ENCODE assay signal across 26 cellular contexts in genomic region chr14:60807247-60807646, GRCh38.
"Had no signal": no experiment of that assay in that cellular context is flagged by ENCODE, and none has a peak within 500 bp of the region (broad histone marks: within the 10 kb centered on the region; RNA-seq: fewer than 3 reads in every experiment).

No MANE protein-coding gene starts in this region.

- DNase-seq: activated B cell treated with CpG ODN at 0.5 μM for 24 hours; activated CD4-positive, alpha-beta memory T cell treated with anti-CD3 and anti-CD28 coated beads, Interleukin-2, amount 10 ng/mL, durations not matched to agents 7 days and 5 days; activated CD4-positive, alpha-beta T cell treated with anti-CD3 and anti-CD28 coated beads for 4 hours; activated CD4-positive, alpha-beta T cell treated with anti-CD3 and anti-CD28 coated beads, Interleukin-2, amount 50 U/mL, for 1 hour; activated CD4-positive, CD25-positive, alpha-beta regulatory T cell treated with anti-CD3 and anti-CD28 coated beads, Interleukin-2, amount 50 U/mL, for 72 hours; activated CD8-positive, alpha-beta memory T cell treated with anti-CD3 and anti-CD28 coated beads for 24 hours; activated CD8-positive, alpha-beta memory T cell treated with anti-CD3 and anti-CD28 coated beads, Interleukin-2, amount 10 ng/mL, durations not matched to agents 7 days and 5 days; activated CD8-positive, alpha-beta memory T cell treated with anti-CD3 and anti-CD28 coated beads, Interleukin-2, amount 50 U/mL, for 48 hours; activated effector memory CD4-positive, alpha-beta T cell treated with Interleukin-2 at 50 U/mL for 16 hours; activated naive CD4-positive, alpha-beta T cell treated with anti-CD3 and anti-CD28 coated beads, Interleukin-2, amount 10 ng/mL, durations not matched to agents 7 days and 5 days; activated naive CD8-positive, alpha-beta T cell treated with anti-CD3 and anti-CD28 coated beads, Interleukin-2, amount 50 U/mL, for 24 hours; activated T-cell treated with anti-CD3 and anti-CD28 coated beads, Interleukin-2, amount 50 U/mL, for 48 hours; anterior cingulate cortex; caudate nucleus; KBM-7; NCI-H1092 treated with DMSO at 0.1 percent for 48 hours; NCI-H1417; NCI-H146; NCI-H2029; NCI-H345; NCI-H524 treated with DMSO at 0.1 percent for 48 hours; Peyer's patch; RPMI8226; SHP77 treated with DMSO at 0.1 percent for 48 hours; SK-N-SH had no signal

- H3K27ac ChIP-seq: Peyer's patch, SJSA1 had no signal

- H3K36me3 ChIP-seq: Peyer's patch had no signal

- H3K27me3 ChIP-seq: Peyer's patch, SJSA1 had no signal

- H3K4me3 ChIP-seq: Peyer's patch, SJSA1 had no signal

- H3K4me1 ChIP-seq: Peyer's patch had no signal

- H3K9me3 ChIP-seq: Peyer's patch, SJSA1, SK-N-SH had no signal

- H3K9me2 ChIP-seq: SK-N-SH had no signal

- ATAC-seq: activated CD8-positive, alpha-beta memory T cell treated with anti-CD3 and anti-CD28 coated beads, Interleukin-2, amount 10 ng/mL, durations not matched to agents 7 days and 5 days; activated naive CD8-positive, alpha-beta T cell treated with anti-CD3 and anti-CD28 coated beads, Interleukin-2, amount 50 U/mL, for 24 hours had no signal

- H3K4me2 ChIP-seq: SK-N-SH had no signal

- H3K9ac ChIP-seq: SK-N-SH had no signal
